33 cellular contexts compared by ENCODE assay signal in the genomic region with DNA sequence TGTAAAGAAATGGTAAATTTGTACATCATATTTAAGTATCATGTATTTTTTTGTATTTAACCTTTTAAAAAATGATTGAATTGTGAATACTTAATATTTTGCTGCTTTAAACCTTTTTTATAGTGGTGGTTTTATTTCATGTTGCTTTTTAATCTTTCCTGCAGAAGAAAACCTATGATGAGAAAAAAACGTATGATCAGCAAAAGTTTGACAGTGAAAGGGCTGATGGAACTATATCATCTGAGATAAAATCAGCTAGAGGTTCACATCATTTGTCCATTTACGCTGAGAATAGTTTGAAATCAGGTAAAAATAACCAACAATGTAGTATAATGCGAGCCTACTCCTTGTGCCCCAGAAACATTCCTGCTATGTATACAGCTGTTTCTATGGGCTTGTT.
"Had no signal": no experiment of that assay in that cellular context is flagged by ENCODE, and none has a peak within 500 bp of the region (broad histone marks: within the 10 kb centered on the region; RNA-seq: fewer than 3 reads in every experiment).

No MANE protein-coding gene starts in this region.

- H3K9me3 ChIP-seq: Peyer's patch, SJSA1, SK-N-SH had no signal

- DNase-seq: activated B cell treated with CpG ODN at 0.5 μM for 24 hours; activated CD4-positive, alpha-beta T cell treated with anti-CD3 and anti-CD28 coated beads for 48 hours; activated CD4-positive, alpha-beta T cell treated with anti-CD3 and anti-CD28 coated beads, Interleukin-2, amount 50 U/mL, for 4 hours; activated CD4-positive, CD25-positive, alpha-beta regulatory T cell treated with anti-CD3 and anti-CD28 coated beads, Interleukin-2, amount 50 U/mL, for 72 hours; activated CD8-positive, alpha-beta T cell treated with anti-CD3 and anti-CD28 coated beads for 36 hours; activated gamma-delta T cell treated with Interleukin-2 at 50 U/mL for 16 hours; activated naive CD4-positive, alpha-beta T cell treated with anti-CD3 and anti-CD28 coated beads for 36 hours; activated T-cell treated with anti-CD3 and anti-CD28 coated beads, Interleukin-2, amount 50 U/mL, for 48 hours; amniotic stem cell; aorta; brain microvascular endothelial cell; central memory CD4-positive, alpha-beta T cell; Karpas-422; KBM-7; NCI-H1105; NCI-H1417 treated with DMSO at 0.1 percent for 48 hours; NCI-H1694; NCI-H1930; NCI-H2081 treated with DMSO at 0.1 percent for 48 hours; NCI-H226; NCI-H446 treated with DMSO at 0.1 percent for 48 hours; NCI-H524 treated with DMSO at 0.1 percent for 48 hours; NK-92 treated with Interleukin-12 subunit alpha and Interleukin-12 subunit beta, amount 100 ng/mL, for 24 hours; PC-3; Peyer's patch; RPMI8226; SHP77 treated with DMSO at 0.1 percent for 48 hours; SK-N-SH; T-cell; T-helper 2 cell; T-helper 9 cell had no signal

- H3K4me3 Mint-ChIP-seq: activated B cell treated with CpG ODN at 0.5 μM for 24 hours; activated CD8-positive, alpha-beta T cell treated with anti-CD3 and anti-CD28 coated beads for 36 hours; activated naive CD4-positive, alpha-beta T cell treated with anti-CD3 and anti-CD28 coated beads for 36 hours; T-cell had no signal

- H3K27ac Mint-ChIP-seq: activated B cell treated with CpG ODN at 0.5 μM for 24 hours; activated CD8-positive, alpha-beta T cell treated with anti-CD3 and anti-CD28 coated beads for 36 hours; activated naive CD4-positive, alpha-beta T cell treated with anti-CD3 and anti-CD28 coated beads for 36 hours; activated naive CD4-positive, alpha-beta T cell treated with anti-CD3 and anti-CD28 coated beads, Interleukin-2, amount 50 U/mL, for 72 hours had no signal

- ATAC-seq: activated CD8-positive, alpha-beta T cell treated with anti-CD3 and anti-CD28 coated beads for 36 hours; activated naive CD4-positive, alpha-beta T cell treated with anti-CD3 and anti-CD28 coated beads, Interleukin-2, amount 50 U/mL, for 72 hours; PC-3; T-cell had no signal

- H3K9me3 Mint-ChIP-seq: activated B cell treated with CpG ODN at 0.5 μM for 24 hours; activated CD8-positive, alpha-beta T cell treated with anti-CD3 and anti-CD28 coated beads for 36 hours; activated naive CD4-positive, alpha-beta T cell treated with anti-CD3 and anti-CD28 coated beads for 36 hours; activated naive CD4-positive, alpha-beta T cell treated with anti-CD3 and anti-CD28 coated beads, Interleukin-2, amount 50 U/mL, for 72 hours; T-cell had no signal

- H3K27me3 Mint-ChIP-seq: activated B cell treated with CpG ODN at 0.5 μM for 24 hours; activated CD8-positive, alpha-beta T cell treated with anti-CD3 and anti-CD28 coated beads for 36 hours; T-cell had no signal
